In the genomic region with DNA sequence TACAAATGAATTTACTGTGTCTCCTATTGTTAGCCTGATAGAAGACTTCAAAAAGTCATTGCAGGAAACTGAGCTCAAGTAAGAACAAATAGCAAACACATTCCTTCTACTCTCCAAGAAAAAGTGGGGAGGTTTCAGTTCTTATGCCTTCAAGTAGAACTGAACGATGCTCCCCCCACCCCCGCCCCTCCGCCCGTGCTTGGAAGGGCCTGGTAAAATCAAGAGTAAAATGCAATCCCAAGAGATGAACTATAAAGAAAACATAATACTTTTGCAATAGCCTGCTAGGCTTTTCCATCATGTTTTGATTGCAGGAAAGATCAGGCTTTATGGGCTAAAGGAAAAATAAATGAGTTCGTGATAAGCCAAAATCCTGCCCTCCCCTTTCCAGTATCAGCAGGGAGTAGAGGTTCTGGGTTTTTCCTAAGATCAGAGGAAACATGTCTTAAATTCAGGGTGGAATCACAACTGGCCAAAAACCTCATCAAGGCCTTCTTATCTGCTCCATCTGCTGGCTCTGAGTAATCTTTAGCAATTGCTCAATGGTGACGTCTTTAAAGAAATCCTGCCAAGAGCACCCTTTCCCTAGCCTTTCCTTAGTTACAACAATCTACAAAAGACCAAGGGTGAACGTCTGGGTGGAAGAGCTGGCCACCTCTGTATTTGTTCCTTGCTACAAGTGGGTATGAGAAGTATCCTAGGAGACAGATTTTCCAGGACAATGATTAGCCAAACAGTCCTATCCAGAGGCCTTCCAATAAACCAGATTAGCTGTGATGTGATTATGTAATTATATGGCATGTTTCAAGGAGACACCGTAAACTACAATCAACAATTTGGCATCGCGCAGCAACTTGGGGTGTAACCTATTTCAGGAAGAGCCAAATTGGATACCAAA, we compare ENCODE assay signal across 9 cellular contexts.
DNase-seq lines count a peak whose midpoint lies in the region; ATAC-seq, FAIRE-seq and TF ChIP-seq lines count a peak whose summit lies in the region.
"Had no signal": no experiment of that assay in that cellular context is flagged by ENCODE, and none has a peak within 500 bp of the region (broad histone marks: within the 10 kb centered on the region; RNA-seq: fewer than 3 reads in every experiment).

No MANE protein-coding gene starts in this region.

- H3K9me3 ChIP-seq in adrenal gland (replicated peaks in 1 of 3) (no peaks in the 10 kb centered on the region), keratinocyte (ENCODE audit: control insufficient read depth, low read depth, low read length) (no peaks in the 10 kb centered on the region)

- peaks cover 2% of the 10 kb centered on the region for H3K4me1 Mint-ChIP-seq in activated CD4-positive, alpha-beta T cell treated with anti-CD3 and anti-CD28 coated beads, Interleukin-2, amount 10 ng/mL, durations not matched to agents 7 days and 5 days

- no peaks in the 10 kb centered on the region for H3K27me3 ChIP-seq in adrenal gland
- H3K27me3 ChIP-seq in keratinocyte (ENCODE audit: control insufficient read depth, extremely low read depth, insufficient read depth, low read length), result no peaks in the 10 kb centered on the region

- H3K9ac ChIP-seq in keratinocyte (ENCODE audit: control insufficient read depth, extremely low read depth, insufficient read depth, low read length), result peak overlapping the region; percentile 48

- 19 to 52% (median 36%) methylated on average over 9 to 10 of the region's 10 CpGs for WGBS in adrenal gland, 4 donors
- WGBS in urinary bladder, result 19% methylated on average over 10 of the region's 10 CpGs

- no peaks in the 10 kb centered on the region for H3K79me2 ChIP-seq in keratinocyte (ENCODE audit: control insufficient read depth, insufficient read depth, low read length)

- no peaks in the 10 kb centered on the region for H4K20me1 ChIP-seq in keratinocyte (ENCODE audit: control insufficient read depth, extremely low read depth, insufficient read depth, low read length)

- H3K27me3 Mint-ChIP-seq in activated CD4-positive, alpha-beta T cell treated with anti-CD3 and anti-CD28 coated beads, Interleukin-2, amount 10 ng/mL, durations not matched to agents 7 days and 5 days, result no peaks in the 10 kb centered on the region

- H3K27ac ChIP-seq in adrenal gland (peak overlapping the region; percentile 24 to 86 (median 73)), keratinocyte (ENCODE audit: control insufficient read depth, insufficient read depth, low read length) (peak overlapping the region; percentile 81), urinary bladder (ENCODE audit: low read depth) (peak overlapping the region; percentile 10)

- H3K4me3 ChIP-seq in adrenal gland (no peak overlapping the region), keratinocyte (ENCODE audit: control insufficient read depth in 2 of 3, extremely low read depth in 1 of 3, insufficient read depth in 2 of 3, low read depth in 1 of 3, low read length in 3 of 3) (no peak overlapping the region), urinary bladder (ENCODE audit: low read depth, low read length) (no peak overlapping the region)

- H3K9me1 ChIP-seq in keratinocyte (ENCODE audit: control insufficient read depth, extremely low read depth, insufficient read depth, low read length), result no peaks in the 10 kb centered on the region

- intact Hi-C loops in adrenal gland (cut with DNase I), result loop anchor here in 1 of 2 donors (5.0 kb wide), 1 partner anchor 372 kb away; no protein-coding TSS in a partner anchor

- TF ChIP-seq POLR2A in adrenal gland (IDR thresholded peaks at IDR 0.05), result no peak

- H3K4me1 ChIP-seq in adrenal gland (replicated peaks in 1 of 2), result peaks cover 6 to 10% of the 10 kb centered on the region in 2 donors
- peaks cover 15% of the 10 kb centered on the region for H3K4me1 ChIP-seq in keratinocyte (ENCODE audit: control insufficient read depth, extremely low read depth, insufficient read depth, low read length)
- no peaks in the 10 kb centered on the region for H3K4me1 ChIP-seq in urinary bladder (ENCODE audit: insufficient read depth)

- H3K36me3 Mint-ChIP-seq in activated CD4-positive, alpha-beta T cell treated with anti-CD3 and anti-CD28 coated beads, Interleukin-2, amount 10 ng/mL, durations not matched to agents 7 days and 5 days (ENCODE audit: low read depth), result no peaks in the 10 kb centered on the region

- H3K4me2 ChIP-seq in keratinocyte (ENCODE audit: control insufficient read depth, extremely low read depth, insufficient read depth, low read depth, low read length), result peak overlapping the region; percentile 66

- peak; percentile 87 for FAIRE-seq in keratinocyte (lab: Jason Lieb, UNC)

- peaks cover 1% of the 10 kb centered on the region for H3K9me3 Mint-ChIP-seq in activated CD4-positive, alpha-beta T cell treated with anti-CD3 and anti-CD28 coated beads, Interleukin-2, amount 10 ng/mL, durations not matched to agents 7 days and 5 days

- CTCF ChIA-PET in activated CD4-positive, alpha-beta T cell treated with anti-CD3 and anti-CD28 coated beads, Interleukin-2, amount 10 ng/mL, durations not matched to agents 7 days and 5 days (lab: Charles Lee), result interaction anchor here (1.0 to 1.2 kb wide), 3 partner anchors 16 to 165 kb away, joined by 3 to 5 read pairs (median 4); no protein-coding TSS in a partner anchor

- no peak for TF ChIP-seq CTCF in adrenal gland (IDR thresholded peaks at IDR 0.05)
- no peak for TF ChIP-seq CTCF in keratinocyte (optimal IDR thresholded peaks at IDR 0.05 in 1 of 3, IDR thresholded peaks at IDR 0.05 in 1 of 3, conservative IDR thresholded peaks at IDR 0.05 in 1 of 3; ENCODE audit: extremely low read depth in 1 of 3, insufficient read depth in 2 of 3, low read length in 3 of 3)

- no peak for DNase-seq in activated CD4-positive, alpha-beta T cell treated with anti-CD3 and anti-CD28 coated beads, Interleukin-2, amount 10 ng/mL, durations not matched to agents 7 days and 5 days
- no peak for DNase-seq in activated CD4-positive, alpha-beta T cell treated with anti-CD3 and anti-CD28 coated beads, Interleukin-2, amount 50 U/mL, for 4 hours
- DNase-seq in adrenal gland (peak; percentile 40 to 78 (median 67)), keratinocyte (ENCODE audit: low read depth, low spot score) (no peak), DMS153 (lab: John Stamatoyannopoulos, UW) (no peak)
- no peak for DNase-seq in stimulated activated CD4-positive, alpha-beta T cell treated with anti-CD3 and anti-CD28 coated beads, Interleukin-12 subunit alpha, Interleukin-12 subunit beta, amount 100 ng/mL, for 4 hours
- DNase-seq: activated gamma-delta T cell had no signal

- H3K27ac Mint-ChIP-seq in activated CD4-positive, alpha-beta T cell treated with anti-CD3 and anti-CD28 coated beads, Interleukin-2, amount 10 ng/mL, durations not matched to agents 7 days and 5 days, result peak overlapping the region; percentile 13

- no peaks in the 10 kb centered on the region for H3K36me3 ChIP-seq in adrenal gland (replicated peaks in 1 of 2)
- no peaks in the 10 kb centered on the region for H3K36me3 ChIP-seq in keratinocyte (ENCODE audit: control insufficient read depth in 2 of 2, extremely low read depth in 1 of 2, insufficient read depth in 2 of 2, low read length in 2 of 2)
- peaks cover 2% of the 10 kb centered on the region for H3K36me3 ChIP-seq in urinary bladder (ENCODE audit: insufficient read depth)

- no peak for ATAC-seq in GM21526 (IDR thresholded peaks at IDR 0.05; ENCODE audit: low FRiP score, unreplicated experiment)

- H3K4me3 Mint-ChIP-seq in activated CD4-positive, alpha-beta T cell treated with anti-CD3 and anti-CD28 coated beads, Interleukin-2, amount 10 ng/mL, durations not matched to agents 7 days and 5 days, result no peak overlapping the region

- POLR2A ChIA-PET in activated CD4-positive, alpha-beta T cell treated with anti-CD3 and anti-CD28 coated beads, Interleukin-2, amount 10 ng/mL, durations not matched to agents 7 days and 5 days (lab: Charles Lee), result no interaction called here

- peak overlapping the region; percentile 57 for H2AFZ ChIP-seq in keratinocyte (ENCODE audit: control insufficient read depth, low read length)

- dilution Hi-C loops in keratinocyte (cut with MboI; ENCODE audit: extremely low pct_ligation_motif_present, low sequenced_read_pairs), result no loop called here

Comparison
In these comparisons a context has a peak if more than half of its experiments do, and no peak if none do; other contexts are left out.
1. DNase-seq: peak in adrenal gland (7 of 7); none in activated CD4-positive, alpha-beta T cell treated with anti-CD3 and anti-CD28 coated beads, Interleukin-2, amount 10 ng/mL, durations not matched to agents 7 days and 5 days (single experiment), activated CD4-positive, alpha-beta T cell treated with anti-CD3 and anti-CD28 coated beads, Interleukin-2, amount 50 U/mL, for 4 hours (0 of 2), keratinocyte (single experiment), stimulated activated CD4-positive, alpha-beta T cell treated with anti-CD3 and anti-CD28 coated beads, Interleukin-12 subunit alpha, Interleukin-12 subunit beta, amount 100 ng/mL, for 4 hours (single experiment) and DMS153 (single experiment).
2. H3K27ac ChIP-seq: peak in every context shown above with its lines; median percentile 81 in keratinocyte; 73 in adrenal gland; 10 in urinary bladder.